1 cellular context compared by ENCODE assay signal in the genomic region with DNA sequence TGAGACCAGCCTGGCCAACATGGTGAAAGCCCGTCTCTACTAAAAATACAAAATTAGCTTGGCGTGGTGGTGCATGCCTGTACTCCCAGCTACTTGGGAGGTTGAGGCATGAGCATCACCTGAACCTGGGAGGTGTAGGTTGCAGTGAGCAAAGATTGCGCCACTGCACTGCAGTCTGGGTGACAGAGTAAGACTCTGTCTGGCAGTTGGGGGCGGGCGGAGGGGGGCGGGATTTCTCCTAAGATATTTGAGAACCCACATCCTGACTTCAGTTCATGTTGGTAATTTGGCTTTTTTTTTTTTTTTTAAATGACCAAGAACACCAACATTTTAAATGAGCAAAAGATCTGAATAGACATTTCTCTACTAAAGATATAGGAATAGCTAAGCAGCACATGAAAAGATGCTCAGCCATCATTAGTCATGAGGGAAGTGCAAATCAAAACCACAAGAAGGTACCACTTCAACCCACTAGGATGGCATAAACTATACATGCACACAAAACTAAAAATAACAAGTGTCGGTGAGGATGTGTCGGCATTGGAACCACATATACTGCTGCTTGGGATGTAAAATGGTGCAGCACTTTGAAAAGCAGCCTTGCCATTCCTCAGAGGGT.
A peak's percentile ranks its signal among the peaks of the same experiment; 100 is the strongest.
TF ChIP-seq lines count a peak whose summit lies in the region.

No MANE protein-coding gene starts in this region.

TF ChIP-seq in HEK293, 187 proteins besides CTCF, POLR2A, EP300 and RAD21 (continued from another document):
- TF ChIP-seq PRDM10 (tag by site-specific recombination; IDR thresholded peaks at IDR 0.05) = peak; percentile 24; the same call in 1 of the 2 replicates
